In the genomic region with DNA sequence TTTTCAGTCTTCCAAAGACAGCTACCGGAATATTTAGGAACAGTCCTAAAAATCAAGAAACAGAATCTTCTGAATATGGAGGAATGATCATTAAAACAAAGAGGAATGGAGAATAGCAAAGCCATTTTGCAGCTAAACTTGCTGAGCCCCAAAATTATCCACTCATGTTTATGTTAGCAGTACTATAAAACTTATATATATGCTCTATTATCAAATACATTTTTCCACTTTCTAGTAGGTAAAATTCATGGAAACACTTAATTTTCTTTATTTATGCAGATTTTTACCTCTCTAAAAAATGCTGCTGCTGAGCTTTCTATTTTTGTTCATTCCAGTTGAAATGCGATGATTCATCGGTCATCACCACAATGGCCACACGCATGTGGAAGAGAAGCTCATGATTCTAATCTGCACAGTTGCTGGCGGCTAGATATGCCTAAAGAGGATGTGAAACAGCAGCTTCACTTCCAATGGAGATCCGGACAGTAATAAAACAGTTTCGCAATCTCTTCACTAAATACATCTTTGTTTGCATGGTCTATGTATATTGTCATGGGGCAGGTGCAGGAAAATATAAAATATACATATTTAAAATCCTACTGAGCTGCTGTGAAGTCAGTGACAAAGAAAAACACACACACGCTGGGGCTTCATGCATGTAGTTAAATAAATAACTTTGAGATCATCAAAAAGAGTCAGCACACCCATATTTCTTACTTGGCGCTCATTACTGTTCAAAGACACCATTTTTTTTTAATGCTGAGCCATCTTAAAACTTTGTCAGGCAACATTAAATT, we compare ENCODE assay signal across 1 cellular context.
A peak's percentile ranks its signal among the peaks of the same experiment; 100 is the strongest.
TF ChIP-seq lines count a peak whose summit lies in the region.

No MANE protein-coding gene starts in this region.

TF ChIP-seq in K562, 482 proteins besides CTCF, POLR2A, EP300 and RAD21 (continued from another document and continues in another):
- TF ChIP-seq ZNF583 (CRISPR knock-in tag; IDR thresholded peaks at IDR 0.05): no peak
- TF ChIP-seq ZNF57 (CRISPR knock-in tag; IDR thresholded peaks at IDR 0.05): no peak
- TF ChIP-seq, protein P1, sequence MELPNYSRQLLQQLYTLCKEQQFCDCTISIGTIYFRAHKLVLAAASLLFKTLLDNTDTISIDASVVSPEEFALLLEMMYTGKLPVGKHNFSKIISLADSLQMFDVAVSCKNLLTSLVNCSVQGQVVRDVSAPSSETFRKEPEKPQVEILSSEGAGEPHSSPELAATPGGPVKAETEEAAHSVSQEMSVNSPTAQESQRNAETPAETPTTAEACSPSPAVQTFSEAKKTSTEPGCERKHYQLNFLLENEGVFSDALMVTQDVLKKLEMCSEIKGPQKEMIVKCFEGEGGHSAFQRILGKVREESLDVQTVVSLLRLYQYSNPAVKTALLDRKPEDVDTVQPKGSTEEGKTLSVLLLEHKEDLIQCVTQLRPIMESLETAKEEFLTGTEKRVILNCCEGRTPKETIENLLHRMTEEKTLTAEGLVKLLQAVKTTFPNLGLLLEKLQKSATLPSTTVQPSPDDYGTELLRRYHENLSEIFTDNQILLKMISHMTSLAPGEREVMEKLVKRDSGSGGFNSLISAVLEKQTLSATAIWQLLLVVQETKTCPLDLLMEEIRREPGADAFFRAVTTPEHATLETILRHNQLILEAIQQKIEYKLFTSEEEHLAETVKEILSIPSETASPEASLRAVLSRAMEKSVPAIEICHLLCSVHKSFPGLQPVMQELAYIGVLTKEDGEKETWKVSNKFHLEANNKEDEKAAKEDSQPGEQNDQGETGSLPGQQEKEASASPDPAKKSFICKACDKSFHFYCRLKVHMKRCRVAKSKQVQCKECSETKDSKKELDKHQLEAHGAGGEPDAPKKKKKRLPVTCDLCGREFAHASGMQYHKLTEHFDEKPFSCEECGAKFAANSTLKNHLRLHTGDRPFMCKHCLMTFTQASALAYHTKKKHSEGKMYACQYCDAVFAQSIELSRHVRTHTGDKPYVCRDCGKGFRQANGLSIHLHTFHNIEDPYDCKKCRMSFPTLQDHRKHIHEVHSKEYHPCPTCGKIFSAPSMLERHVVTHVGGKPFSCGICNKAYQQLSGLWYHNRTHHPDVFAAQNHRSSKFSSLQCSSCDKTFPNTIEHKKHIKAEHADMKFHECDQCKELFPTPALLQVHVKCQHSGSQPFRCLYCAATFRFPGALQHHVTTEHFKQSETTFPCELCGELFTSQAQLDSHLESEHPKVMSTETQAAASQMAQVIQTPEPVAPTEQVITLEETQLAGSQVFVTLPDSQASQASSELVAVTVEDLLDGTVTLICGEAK (IDR thresholded peaks at IDR 0.05): peak; percentile 28; the same call in 1 of the 2 replicates
- TF ChIP-seq, protein P1 (CRISPR knock-in tag; IDR thresholded peaks at IDR 0.05): no peak
- TF ChIP-seq PHB2 (IDR thresholded peaks at IDR 0.05; ENCODE audit: low read depth): no peak
- TF ChIP-seq CREB1 (IDR thresholded peaks at IDR 0.05): peak; percentile 41; the same call in 1 of the 2 replicates
- no peak for TF ChIP-seq CREB1 (CRISPR knock-in tag; IDR thresholded peaks at IDR 0.05)
- no peak for TF ChIP-seq ZNF436 (CRISPR knock-in tag; IDR thresholded peaks at IDR 0.05)
- no peak for TF ChIP-seq HMG20B (CRISPR knock-in tag; IDR thresholded peaks at IDR 0.05)
- no peak; the same call in 1 of the 2 replicates for TF ChIP-seq MTA3 (IDR thresholded peaks at IDR 0.05; ENCODE audit: borderline replicate concordance)
- TF ChIP-seq CHD4 (IDR thresholded peaks at IDR 0.05; ENCODE audit: insufficient read depth, insufficient replicate concordance, low read depth, low read length, poor library complexity, severe bottlenecking): no peak
- peak; percentile 78; the same call in 1 of the 2 replicates for TF ChIP-seq MBD2 (IDR thresholded peaks at IDR 0.05; ENCODE audit: borderline replicate concordance, low read depth)
- TF ChIP-seq, protein P2, sequence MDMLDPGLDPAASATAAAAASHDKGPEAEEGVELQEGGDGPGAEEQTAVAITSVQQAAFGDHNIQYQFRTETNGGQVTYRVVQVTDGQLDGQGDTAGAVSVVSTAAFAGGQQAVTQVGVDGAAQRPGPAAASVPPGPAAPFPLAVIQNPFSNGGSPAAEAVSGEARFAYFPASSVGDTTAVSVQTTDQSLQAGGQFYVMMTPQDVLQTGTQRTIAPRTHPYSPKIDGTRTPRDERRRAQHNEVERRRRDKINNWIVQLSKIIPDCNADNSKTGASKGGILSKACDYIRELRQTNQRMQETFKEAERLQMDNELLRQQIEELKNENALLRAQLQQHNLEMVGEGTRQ (CRISPR knock-in tag; IDR thresholded peaks at IDR 0.05): no peak
- no peak for TF ChIP-seq ZNF121 (CRISPR knock-in tag; conservative IDR thresholded peaks at IDR 0.05)
- TF ChIP-seq, protein P3, sequence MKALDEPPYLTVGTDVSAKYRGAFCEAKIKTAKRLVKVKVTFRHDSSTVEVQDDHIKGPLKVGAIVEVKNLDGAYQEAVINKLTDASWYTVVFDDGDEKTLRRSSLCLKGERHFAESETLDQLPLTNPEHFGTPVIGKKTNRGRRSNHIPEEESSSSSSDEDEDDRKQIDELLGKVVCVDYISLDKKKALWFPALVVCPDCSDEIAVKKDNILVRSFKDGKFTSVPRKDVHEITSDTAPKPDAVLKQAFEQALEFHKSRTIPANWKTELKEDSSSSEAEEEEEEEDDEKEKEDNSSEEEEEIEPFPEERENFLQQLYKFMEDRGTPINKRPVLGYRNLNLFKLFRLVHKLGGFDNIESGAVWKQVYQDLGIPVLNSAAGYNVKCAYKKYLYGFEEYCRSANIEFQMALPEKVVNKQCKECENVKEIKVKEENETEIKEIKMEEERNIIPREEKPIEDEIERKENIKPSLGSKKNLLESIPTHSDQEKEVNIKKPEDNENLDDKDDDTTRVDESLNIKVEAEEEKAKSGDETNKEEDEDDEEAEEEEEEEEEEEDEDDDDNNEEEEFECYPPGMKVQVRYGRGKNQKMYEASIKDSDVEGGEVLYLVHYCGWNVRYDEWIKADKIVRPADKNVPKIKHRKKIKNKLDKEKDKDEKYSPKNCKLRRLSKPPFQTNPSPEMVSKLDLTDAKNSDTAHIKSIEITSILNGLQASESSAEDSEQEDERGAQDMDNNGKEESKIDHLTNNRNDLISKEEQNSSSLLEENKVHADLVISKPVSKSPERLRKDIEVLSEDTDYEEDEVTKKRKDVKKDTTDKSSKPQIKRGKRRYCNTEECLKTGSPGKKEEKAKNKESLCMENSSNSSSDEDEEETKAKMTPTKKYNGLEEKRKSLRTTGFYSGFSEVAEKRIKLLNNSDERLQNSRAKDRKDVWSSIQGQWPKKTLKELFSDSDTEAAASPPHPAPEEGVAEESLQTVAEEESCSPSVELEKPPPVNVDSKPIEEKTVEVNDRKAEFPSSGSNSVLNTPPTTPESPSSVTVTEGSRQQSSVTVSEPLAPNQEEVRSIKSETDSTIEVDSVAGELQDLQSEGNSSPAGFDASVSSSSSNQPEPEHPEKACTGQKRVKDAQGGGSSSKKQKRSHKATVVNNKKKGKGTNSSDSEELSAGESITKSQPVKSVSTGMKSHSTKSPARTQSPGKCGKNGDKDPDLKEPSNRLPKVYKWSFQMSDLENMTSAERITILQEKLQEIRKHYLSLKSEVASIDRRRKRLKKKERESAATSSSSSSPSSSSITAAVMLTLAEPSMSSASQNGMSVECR (CRISPR knock-in tag; IDR thresholded peaks at IDR 0.05): no peak
- TF ChIP-seq, protein P4, sequence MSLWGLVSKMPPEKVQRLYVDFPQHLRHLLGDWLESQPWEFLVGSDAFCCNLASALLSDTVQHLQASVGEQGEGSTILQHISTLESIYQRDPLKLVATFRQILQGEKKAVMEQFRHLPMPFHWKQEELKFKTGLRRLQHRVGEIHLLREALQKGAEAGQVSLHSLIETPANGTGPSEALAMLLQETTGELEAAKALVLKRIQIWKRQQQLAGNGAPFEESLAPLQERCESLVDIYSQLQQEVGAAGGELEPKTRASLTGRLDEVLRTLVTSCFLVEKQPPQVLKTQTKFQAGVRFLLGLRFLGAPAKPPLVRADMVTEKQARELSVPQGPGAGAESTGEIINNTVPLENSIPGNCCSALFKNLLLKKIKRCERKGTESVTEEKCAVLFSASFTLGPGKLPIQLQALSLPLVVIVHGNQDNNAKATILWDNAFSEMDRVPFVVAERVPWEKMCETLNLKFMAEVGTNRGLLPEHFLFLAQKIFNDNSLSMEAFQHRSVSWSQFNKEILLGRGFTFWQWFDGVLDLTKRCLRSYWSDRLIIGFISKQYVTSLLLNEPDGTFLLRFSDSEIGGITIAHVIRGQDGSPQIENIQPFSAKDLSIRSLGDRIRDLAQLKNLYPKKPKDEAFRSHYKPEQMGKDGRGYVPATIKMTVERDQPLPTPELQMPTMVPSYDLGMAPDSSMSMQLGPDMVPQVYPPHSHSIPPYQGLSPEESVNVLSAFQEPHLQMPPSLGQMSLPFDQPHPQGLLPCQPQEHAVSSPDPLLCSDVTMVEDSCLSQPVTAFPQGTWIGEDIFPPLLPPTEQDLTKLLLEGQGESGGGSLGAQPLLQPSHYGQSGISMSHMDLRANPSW (CRISPR knock-in tag; IDR thresholded peaks at IDR 0.05): no peak
- TF ChIP-seq, protein P5, sequence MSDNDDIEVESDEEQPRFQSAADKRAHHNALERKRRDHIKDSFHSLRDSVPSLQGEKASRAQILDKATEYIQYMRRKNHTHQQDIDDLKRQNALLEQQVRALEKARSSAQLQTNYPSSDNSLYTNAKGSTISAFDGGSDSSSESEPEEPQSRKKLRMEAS (CRISPR knock-in tag; IDR thresholded peaks at IDR 0.05): peak; percentile 43; the same call in 1 of the 2 replicates
- no peak for TF ChIP-seq POLR2B (IDR thresholded peaks at IDR 0.05; ENCODE audit: low read depth, partially characterized antibody)
- peak in 1 of 2 experiments; percentile 74; a peak in 2 of 4 replicates for TF ChIP-seq ETV6 (IDR thresholded peaks at IDR 0.05; ENCODE audit: borderline replicate concordance in 1 of 2, low read depth in 2 of 2, low read length in 1 of 2)
- TF ChIP-seq ETV6 (CRISPR knock-in tag; IDR thresholded peaks at IDR 0.05; ENCODE audit: borderline replicate concordance): no peak
- TF ChIP-seq SREBF2 (CRISPR knock-in tag; IDR thresholded peaks at IDR 0.05): no peak
- TF ChIP-seq KAT8 (IDR thresholded peaks at IDR 0.05; ENCODE audit: low read depth): no peak
- no peak for TF ChIP-seq MED1 (CRISPR knock-in tag; IDR thresholded peaks at IDR 0.05; ENCODE audit: borderline replicate concordance)
- TF ChIP-seq RFX5 (IDR thresholded peaks at IDR 0.05; ENCODE audit: low read depth, low read length): no peak
- TF ChIP-seq XRCC3 (IDR thresholded peaks at IDR 0.05): no peak
- TF ChIP-seq HNRNPH1 (optimal IDR thresholded peaks at IDR 0.05; ENCODE audit: low read depth, low read length): no peak
- no peak for TF ChIP-seq GTF2F1 (IDR thresholded peaks at IDR 0.05; ENCODE audit: low read depth, low read length)
- no peak for TF ChIP-seq SNIP1 (IDR thresholded peaks at IDR 0.05; ENCODE audit: low read depth)
- TF ChIP-seq MECOM (CRISPR knock-in tag; IDR thresholded peaks at IDR 0.05): 0 out of 2 replicates have a peak, but pooled peaks have one; percentile 27
- TF ChIP-seq CCAR2 (IDR thresholded peaks at IDR 0.05; ENCODE audit: low read depth, low read length): no peak
- no peak for TF ChIP-seq TFAM (CRISPR knock-in tag; conservative IDR thresholded peaks at IDR 0.05)
- TF ChIP-seq BCL6 (CRISPR knock-in tag; IDR thresholded peaks at IDR 0.05): no peak
- TF ChIP-seq SIN3B (IDR thresholded peaks at IDR 0.05; ENCODE audit: low read depth): no peak
- TF ChIP-seq, protein P6, sequence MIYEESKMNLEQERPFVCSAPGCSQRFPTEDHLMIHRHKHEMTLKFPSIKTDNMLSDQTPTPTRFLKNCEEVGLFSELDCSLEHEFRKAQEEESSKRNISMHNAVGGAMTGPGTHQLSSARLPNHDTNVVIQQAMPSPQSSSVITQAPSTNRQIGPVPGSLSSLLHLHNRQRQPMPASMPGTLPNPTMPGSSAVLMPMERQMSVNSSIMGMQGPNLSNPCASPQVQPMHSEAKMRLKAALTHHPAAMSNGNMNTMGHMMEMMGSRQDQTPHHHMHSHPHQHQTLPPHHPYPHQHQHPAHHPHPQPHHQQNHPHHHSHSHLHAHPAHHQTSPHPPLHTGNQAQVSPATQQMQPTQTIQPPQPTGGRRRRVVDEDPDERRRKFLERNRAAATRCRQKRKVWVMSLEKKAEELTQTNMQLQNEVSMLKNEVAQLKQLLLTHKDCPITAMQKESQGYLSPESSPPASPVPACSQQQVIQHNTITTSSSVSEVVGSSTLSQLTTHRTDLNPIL (CRISPR knock-in tag; IDR thresholded peaks at IDR 0.05): no peak
- TF ChIP-seq, protein P7, sequence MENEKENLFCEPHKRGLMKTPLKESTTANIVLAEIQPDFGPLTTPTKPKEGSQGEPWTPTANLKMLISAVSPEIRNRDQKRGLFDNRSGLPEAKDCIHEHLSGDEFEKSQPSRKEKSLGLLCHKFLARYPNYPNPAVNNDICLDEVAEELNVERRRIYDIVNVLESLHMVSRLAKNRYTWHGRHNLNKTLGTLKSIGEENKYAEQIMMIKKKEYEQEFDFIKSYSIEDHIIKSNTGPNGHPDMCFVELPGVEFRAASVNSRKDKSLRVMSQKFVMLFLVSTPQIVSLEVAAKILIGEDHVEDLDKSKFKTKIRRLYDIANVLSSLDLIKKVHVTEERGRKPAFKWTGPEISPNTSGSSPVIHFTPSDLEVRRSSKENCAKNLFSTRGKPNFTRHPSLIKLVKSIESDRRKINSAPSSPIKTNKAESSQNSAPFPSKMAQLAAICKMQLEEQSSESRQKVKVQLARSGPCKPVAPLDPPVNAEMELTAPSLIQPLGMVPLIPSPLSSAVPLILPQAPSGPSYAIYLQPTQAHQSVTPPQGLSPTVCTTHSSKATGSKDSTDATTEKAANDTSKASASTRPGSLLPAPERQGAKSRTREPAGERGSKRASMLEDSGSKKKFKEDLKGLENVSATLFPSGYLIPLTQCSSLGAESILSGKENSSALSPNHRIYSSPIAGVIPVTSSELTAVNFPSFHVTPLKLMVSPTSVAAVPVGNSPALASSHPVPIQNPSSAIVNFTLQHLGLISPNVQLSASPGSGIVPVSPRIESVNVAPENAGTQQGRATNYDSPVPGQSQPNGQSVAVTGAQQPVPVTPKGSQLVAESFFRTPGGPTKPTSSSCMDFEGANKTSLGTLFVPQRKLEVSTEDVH (IDR thresholded peaks at IDR 0.05; ENCODE audit: low read depth, partially characterized antibody): no peak
